Comparison of ENCODE assay signal across 1 cellular context in the genomic region with DNA sequence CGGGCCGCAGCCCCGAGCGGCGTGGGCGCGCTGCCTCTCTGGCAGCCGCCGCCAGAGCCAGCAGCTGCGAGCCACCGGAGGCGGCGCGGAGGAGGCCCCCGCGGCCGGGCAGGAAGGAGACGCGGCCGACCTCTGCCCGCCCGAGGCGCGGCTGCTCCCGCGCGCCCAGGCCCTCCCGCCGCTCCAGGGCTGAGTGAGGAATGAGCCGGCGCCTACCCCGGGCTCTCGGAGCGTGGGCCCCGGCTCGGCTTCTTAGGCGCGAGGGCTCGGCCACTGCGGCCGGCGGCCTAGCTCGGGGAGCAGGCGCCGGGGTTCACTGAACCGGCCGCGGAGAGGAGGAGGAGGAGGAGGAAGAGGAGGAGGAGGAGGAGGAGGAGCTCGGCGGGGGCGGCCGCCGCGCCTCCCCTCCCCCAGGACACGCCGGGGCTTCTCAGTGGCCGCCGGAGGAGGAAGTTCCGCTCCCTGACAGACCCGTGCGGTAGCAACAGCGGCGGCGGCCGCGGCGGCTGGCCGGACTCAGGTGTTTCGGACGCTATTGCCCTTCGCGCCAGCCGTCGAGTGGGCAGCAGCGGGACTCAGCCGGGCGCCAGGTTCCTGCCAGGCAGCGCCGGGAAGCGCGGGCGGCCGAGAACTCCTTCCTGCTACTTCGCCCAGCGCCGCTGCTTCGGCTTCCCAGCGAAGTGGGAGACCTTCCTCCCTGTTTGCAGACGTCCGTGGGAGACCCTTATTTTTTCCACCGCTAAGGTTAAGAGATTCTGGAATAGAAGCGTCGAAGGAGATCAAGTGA.
A peak's percentile ranks its signal among the peaks of the same experiment; 100 is the strongest.
TF ChIP-seq lines count a peak whose summit lies in the region.

A gene (plus strand): TSS at position 468 of the 787 bp plus-strand sequence. CDS start 735 bp downstream, outside the sequence.

TF ChIP-seq in WTC11, 78 proteins besides CTCF, POLR2A, EP300 and RAD21 (continued from another document):
- TF ChIP-seq ETV6 (CRISPR knock-in tag; IDR thresholded peaks at IDR 0.05) (no peak), MXD4 (CRISPR knock-in tag; IDR thresholded peaks at IDR 0.05; ENCODE audit: borderline replicate concordance) (no peak), SP1 (CRISPR knock-in tag; conservative IDR thresholded peaks at IDR 0.05) (0 out of 2 replicates have a peak, but pooled peaks have one; percentile 44)
